8 cellular contexts compared by ENCODE assay signal in the genomic region with DNA sequence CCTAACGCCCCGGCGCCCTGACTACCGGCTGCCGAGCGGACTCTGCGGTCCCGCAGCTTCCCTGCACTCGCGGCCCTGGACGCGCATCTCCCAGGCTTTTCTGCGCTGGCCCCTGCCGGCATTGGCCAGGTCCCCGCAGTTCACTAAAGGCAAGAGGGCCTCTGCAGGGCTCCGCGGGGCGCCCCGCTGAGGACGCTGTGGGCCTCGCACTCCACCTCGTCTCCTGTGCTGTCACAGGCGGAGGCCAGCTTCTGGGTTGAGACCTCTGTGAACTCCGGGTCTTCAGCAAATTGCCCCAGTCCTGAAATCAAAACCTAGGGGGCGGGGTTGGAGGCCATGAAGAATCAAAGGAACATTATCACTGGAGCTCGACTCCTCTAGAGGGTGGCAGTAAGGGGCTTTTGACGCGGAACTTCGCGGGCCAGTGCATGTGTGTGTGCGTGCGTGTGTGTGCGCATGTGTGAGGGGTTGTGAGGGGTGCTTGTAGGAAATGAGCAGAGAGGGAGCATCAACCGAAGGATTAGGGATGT.
DNase-seq lines count a peak whose midpoint lies in the region; ATAC-seq and TF ChIP-seq lines count a peak whose summit lies in the region.

No MANE protein-coding gene starts in this region.

- peaks cover 11% of the 10 kb centered on the region for H3K27me3 ChIP-seq in Loucy (ENCODE audit: insufficient read depth, low read length, poor library complexity, severe bottlenecking)
- H3K27me3 ChIP-seq in brain microvascular endothelial cell (replicated peaks), result no peaks in the 10 kb centered on the region

- H3K9ac ChIP-seq in Loucy (ENCODE audit: low read depth, low read length, poor library complexity, severe bottlenecking), result peak overlapping the region; percentile 62

- no peaks in the 10 kb centered on the region for H3K9me3 ChIP-seq in Loucy (ENCODE audit: insufficient read depth, low read depth, low read length)

- no peaks in the 10 kb centered on the region for H3K79me2 ChIP-seq in Loucy (ENCODE audit: insufficient read depth, low read length)

- no peaks in the 10 kb centered on the region for H3F3A ChIP-seq in Loucy (ENCODE audit: low read depth)

- peak overlapping the region; percentile 92 for H3K4me2 ChIP-seq in Loucy (ENCODE audit: low read depth, low read length, poor library complexity, severe bottlenecking)

- H3K4me1 ChIP-seq in Loucy (ENCODE audit: insufficient read depth, low read length, poor library complexity, severe bottlenecking), result peaks cover 10% of the 10 kb centered on the region

- H3K4me3 ChIP-seq in Loucy (ENCODE audit: low read length, poor library complexity, severe bottlenecking), result peak overlapping the region; percentile 82
- H3K4me3 ChIP-seq in brain microvascular endothelial cell (ENCODE audit: low read depth, low read length), result peak overlapping the region; percentile 52

- H3K27ac ChIP-seq in brain microvascular endothelial cell, result no peak overlapping the region

- in situ Hi-C loops in brain microvascular endothelial cell (cut with HindIII; ENCODE audit: low pct_ligation_motif_present, low sequenced_read_pairs), result no loop called here

- peak overlapping the region; percentile 99 for H2AFZ ChIP-seq in Loucy (ENCODE audit: low read length)

- peak; percentile 54 for ATAC-seq in GM18909 (IDR thresholded peaks at IDR 0.05; ENCODE audit: poor library complexity, unreplicated experiment)

- no peaks in the 10 kb centered on the region for H3K9me2 ChIP-seq in Loucy (replicated peaks; ENCODE audit: low read depth, low read length)

- TF ChIP-seq CTCF in Loucy (conservative IDR thresholded peaks at IDR 0.05; ENCODE audit: low read length) (peak; percentile 59), brain microvascular endothelial cell (IDR thresholded peaks at IDR 0.05; ENCODE audit: low read depth, low read length, missing control alignments) (peak; percentile 50)

- H3K36me3 ChIP-seq in Loucy (ENCODE audit: insufficient read depth, low read length) (no peaks in the 10 kb centered on the region), brain microvascular endothelial cell (replicated peaks) (no peaks in the 10 kb centered on the region)

- DNase-seq in brain microvascular endothelial cell (peak; percentile 5), left kidney (ENCODE audit: low read depth, low spot score) (peak; percentile 88), foreskin melanocyte (no peak), AML-193 (lab: John Stamatoyannopoulos, UW) (no peak), NCI-H2081 treated with DMSO at 0.1 percent for 48 hours (lab: John Stamatoyannopoulos, UW) (no peak)
- DNase-seq in stimulated activated CD8-positive, alpha-beta memory T cell treated with anti-CD3 and anti-CD28 coated beads, Interleukin-2, amount 100 ng/mL, for 48 hours (ENCODE audit: low read depth in 2 of 2), result peak; percentile 27 to 29

- H4K20me1 ChIP-seq in Loucy (ENCODE audit: insufficient read depth, low read length, poor library complexity, severe bottlenecking), result no peaks in the 10 kb centered on the region

Comparison
In these comparisons a context has a peak if more than half of its experiments do, and no peak if none do; other contexts are left out.
1. DNase-seq: peak in brain microvascular endothelial cell (single experiment), left kidney (single experiment) and stimulated activated CD8-positive, alpha-beta memory T cell treated with anti-CD3 and anti-CD28 coated beads, Interleukin-2, amount 100 ng/mL, for 48 hours (2 of 2); none in foreskin melanocyte (single experiment), AML-193 (0 of 2) and NCI-H2081 treated with DMSO at 0.1 percent for 48 hours (single experiment).